In genomic region chr22:42367980-42368378, GRCh38 we compare ENCODE assay signal across 9 cellular contexts.
DNase-seq lines count a peak whose midpoint lies in the region; ATAC-seq, FAIRE-seq and TF ChIP-seq lines count a peak whose summit lies in the region.
"Had no signal": no experiment of that assay in that cellular context is flagged by ENCODE, and none has a peak within 500 bp of the region (broad histone marks: within the 10 kb centered on the region; RNA-seq: fewer than 3 reads in every experiment).

No MANE protein-coding gene starts in this region.

- peaks cover 20% of the 10 kb centered on the region for H3K4me1 Mint-ChIP-seq in activated naive CD4-positive, alpha-beta T cell treated with anti-CD3 and anti-CD28 coated beads, Interleukin-2, amount 10 ng/mL, durations not matched to agents 7 days and 5 days
- no peaks in the 10 kb centered on the region for H3K4me1 Mint-ChIP-seq in activated T-helper 17 cell treated with anti-CD3 and anti-CD28 coated beads, Interleukin-2, amount 50 U/mL, for 72 hours

- H3K27ac ChIP-seq in HepG2 (ENCODE audit: extremely low read length, insufficient read depth, low read length), result no peak overlapping the region
- peak overlapping the region in 2 of 4 donors; percentile 60 to 63 for H3K27ac ChIP-seq in tibial nerve

- no peak overlapping the region for H3K9ac ChIP-seq in HepG2 (ENCODE audit: insufficient read depth, low read depth, low read length)

- no peak for TF ChIP-seq CTCF in HepG2 (CRISPR knock-in tag; IDR thresholded peaks at IDR 0.05)
- no peak for TF ChIP-seq CTCF in tibial nerve (IDR thresholded peaks at IDR 0.05)

- no peak overlapping the region for H3K27ac Mint-ChIP-seq in activated naive CD4-positive, alpha-beta T cell treated with anti-CD3 and anti-CD28 coated beads, Interleukin-2, amount 10 ng/mL, durations not matched to agents 7 days and 5 days
- no peak overlapping the region for H3K27ac Mint-ChIP-seq in activated T-helper 17 cell treated with anti-CD3 and anti-CD28 coated beads, Interleukin-2, amount 50 U/mL, for 72 hours

- H3K27me3 Mint-ChIP-seq in activated naive CD4-positive, alpha-beta T cell treated with anti-CD3 and anti-CD28 coated beads, Interleukin-2, amount 10 ng/mL, durations not matched to agents 7 days and 5 days, result peaks cover 83% of the 10 kb centered on the region
- H3K27me3 Mint-ChIP-seq in activated T-helper 17 cell treated with anti-CD3 and anti-CD28 coated beads, Interleukin-2, amount 50 U/mL, for 72 hours, result peaks cover 8% of the 10 kb centered on the region

- H3K9me3 Mint-ChIP-seq in activated naive CD4-positive, alpha-beta T cell treated with anti-CD3 and anti-CD28 coated beads, Interleukin-2, amount 10 ng/mL, durations not matched to agents 7 days and 5 days, result no peaks in the 10 kb centered on the region
- no peaks in the 10 kb centered on the region for H3K9me3 Mint-ChIP-seq in activated T-helper 17 cell treated with anti-CD3 and anti-CD28 coated beads, Interleukin-2, amount 50 U/mL, for 72 hours

- H3K4me3 Mint-ChIP-seq in activated naive CD4-positive, alpha-beta T cell treated with anti-CD3 and anti-CD28 coated beads, Interleukin-2, amount 10 ng/mL, durations not matched to agents 7 days and 5 days, result peak overlapping the region; percentile 78
- H3K4me3 Mint-ChIP-seq in activated T-helper 17 cell treated with anti-CD3 and anti-CD28 coated beads, Interleukin-2, amount 50 U/mL, for 72 hours, result peak overlapping the region; percentile 84

- H2AFZ ChIP-seq in HepG2 (ENCODE audit: low read length), result no peak overlapping the region

- TF ChIP-seq EP300 in HepG2 (IDR thresholded peaks at IDR 0.05; ENCODE audit: low read depth in 2 of 2, low read length in 2 of 2) (no peak), HepG2 (CRISPR knock-in tag; IDR thresholded peaks at IDR 0.05; ENCODE audit: borderline replicate concordance) (no peak), tibial nerve (IDR thresholded peaks at IDR 0.05) (no peak)

- TF ChIP-seq POLR2A in HepG2 (IDR thresholded peaks at IDR 0.05; ENCODE audit: insufficient read depth in 1 of 2, low read depth in 2 of 2, low read length in 2 of 2) (no peak), tibial nerve (IDR thresholded peaks at IDR 0.05) (no peak)

- peak overlapping the region; percentile 100 for H3K4me2 ChIP-seq in HepG2 (ENCODE audit: low read depth, low read length)

- H3K36me3 Mint-ChIP-seq in activated naive CD4-positive, alpha-beta T cell treated with anti-CD3 and anti-CD28 coated beads, Interleukin-2, amount 10 ng/mL, durations not matched to agents 7 days and 5 days, result no peaks in the 10 kb centered on the region
- H3K36me3 Mint-ChIP-seq in activated T-helper 17 cell treated with anti-CD3 and anti-CD28 coated beads, Interleukin-2, amount 50 U/mL, for 72 hours (ENCODE audit: low read depth), result no peaks in the 10 kb centered on the region

- 7% methylated on average over 5 of the region's 11 CpGs for WGBS in HepG2 (ENCODE audit: low lambda C conversion rate)
- 32 to 35% methylated on average over 8 to 11 of the region's 11 CpGs for WGBS in tibial nerve, 2 donors

- H3K4me1 ChIP-seq in HepG2 (ENCODE audit: insufficient read depth, low read length) (peaks cover 21% of the 10 kb centered on the region), tibial nerve (peaks cover 0 to 57% (median 24%) of the 10 kb centered on the region in 4 donors)

- no TSS peak for BruUV-seq in HepG2 (replicated peaks; lab: Mats Ljungman, UMichigan)

- no peak for ATAC-seq in activated T-helper 17 cell treated with anti-CD3 and anti-CD28 coated beads, Interleukin-2, amount 50 U/mL, for 72 hours (replicated peaks)
- ATAC-seq in HepG2, result no peak

- H3K79me2 ChIP-seq in HepG2 (ENCODE audit: insufficient read depth, low read length), result no peaks in the 10 kb centered on the region

- in situ Hi-C loops in HepG2 (cut with HindIII; ENCODE audit: extremely low pct_ligation_motif_present, low pct_unique_long_range_greater_than_20kb), result no loop called here

- FAIRE-seq in HepG2 (lab: Jason Lieb, UNC), result no peak
- FAIRE-seq: G401.6 had no signal

- H3K9me3 ChIP-seq in HepG2 (ENCODE audit: low read length), result no peaks in the 10 kb centered on the region
- H3K9me3 ChIP-seq in tibial nerve, result no peaks in the 10 kb centered on the region

- POLR2A ChIA-PET in HepG2 (lab: Yijun Ruan, JAX), result no interaction called here

- no peak for TF ChIP-seq RAD21 in HepG2 (CRISPR knock-in tag; IDR thresholded peaks at IDR 0.05)

- H3K36me3 ChIP-seq in HepG2 (replicated peaks in 1 of 2; ENCODE audit: control insufficient read depth in 1 of 2, insufficient read depth in 2 of 2, low read length in 2 of 2) (no peaks in the 10 kb centered on the region), tibial nerve (no peaks in the 10 kb centered on the region)

- intact Hi-C loops in HepG2 (cut with micrococcal nuclease; ENCODE audit: unreplicated experiment), result no loop called here

- no peak for DNase-seq in activated naive CD4-positive, alpha-beta T cell treated with anti-CD3 and anti-CD28 coated beads, Interleukin-2, amount 10 ng/mL, durations not matched to agents 7 days and 5 days
- DNase-seq in activated naive CD4-positive, alpha-beta T cell treated with Interleukin-2 at 50 U/mL for 16 hours, result no peak
- no peak for DNase-seq in HepG2 (ENCODE audit: low spot score)
- no peak for DNase-seq in tibial nerve (ENCODE audit: low spot score in 2 of 2)
- no peak for DNase-seq in AG08395 (ENCODE audit: low spot score)
- no peak for DNase-seq in activated CD4-positive, alpha-beta T cell treated with anti-CD3 and anti-CD28 coated beads for 4 hours
- no peak for DNase-seq in iPS-NIHi7 (ENCODE audit: extremely low spot score)

- H4K20me1 ChIP-seq in HepG2 (ENCODE audit: insufficient read depth, low read length), result no peaks in the 10 kb centered on the region

- H3K4me3 ChIP-seq in HepG2 (replicated peaks in 1 of 3; ENCODE audit: insufficient read depth in 1 of 3, low read depth in 2 of 3, low read length in 3 of 3), result peak overlapping the region in 1 of 3 experiments; percentile 75; a peak in 1 of 6 replicates
- peak overlapping the region; percentile 42 to 72 (median 56) for H3K4me3 ChIP-seq in tibial nerve

- H3K27me3 ChIP-seq in HepG2 (ENCODE audit: control insufficient read depth in 1 of 2, insufficient read depth in 2 of 2, low read length in 2 of 2) (peaks cover 13 to 42% of the 10 kb centered on the region in 2 experiments; a peak in 4 of 5 replicates), tibial nerve (peaks cover 0 to 22% of the 10 kb centered on the region in 2 donors)

- CTCF ChIA-PET in activated naive CD4-positive, alpha-beta T cell treated with anti-CD3 and anti-CD28 coated beads, Interleukin-2, amount 10 ng/mL, durations not matched to agents 7 days and 5 days (lab: Charles Lee), result no interaction called here
- CTCF ChIA-PET in HepG2 (lab: Yijun Ruan, JAX; ENCODE audit: low intra/inter-chr PET ratio, low total read pairs), result no interaction called here

TF ChIP-seq in HepG2, 621 proteins besides CTCF, POLR2A, EP300 and RAD21 (continues in another document):
- TF ChIP-seq ZNF562 (CRISPR knock-in tag; IDR thresholded peaks at IDR 0.05; ENCODE audit: borderline replicate concordance), result no peak
- no peak for TF ChIP-seq THAP8 (CRISPR knock-in tag; IDR thresholded peaks at IDR 0.05; ENCODE audit: borderline replicate concordance)
- TF ChIP-seq E2F1 (CRISPR knock-in tag; IDR thresholded peaks at IDR 0.05), result no peak
- no peak for TF ChIP-seq DMTF1 (CRISPR knock-in tag; IDR thresholded peaks at IDR 0.05)
- no peak for TF ChIP-seq MAX (IDR thresholded peaks at IDR 0.05)
- no peak for TF ChIP-seq ZBTB20 (CRISPR knock-in tag; IDR thresholded peaks at IDR 0.05; ENCODE audit: borderline replicate concordance, low read depth)
- no peak for TF ChIP-seq SRY (CRISPR knock-in tag; IDR thresholded peaks at IDR 0.05)
